9 cellular contexts compared by ENCODE assay signal in the genomic region with DNA sequence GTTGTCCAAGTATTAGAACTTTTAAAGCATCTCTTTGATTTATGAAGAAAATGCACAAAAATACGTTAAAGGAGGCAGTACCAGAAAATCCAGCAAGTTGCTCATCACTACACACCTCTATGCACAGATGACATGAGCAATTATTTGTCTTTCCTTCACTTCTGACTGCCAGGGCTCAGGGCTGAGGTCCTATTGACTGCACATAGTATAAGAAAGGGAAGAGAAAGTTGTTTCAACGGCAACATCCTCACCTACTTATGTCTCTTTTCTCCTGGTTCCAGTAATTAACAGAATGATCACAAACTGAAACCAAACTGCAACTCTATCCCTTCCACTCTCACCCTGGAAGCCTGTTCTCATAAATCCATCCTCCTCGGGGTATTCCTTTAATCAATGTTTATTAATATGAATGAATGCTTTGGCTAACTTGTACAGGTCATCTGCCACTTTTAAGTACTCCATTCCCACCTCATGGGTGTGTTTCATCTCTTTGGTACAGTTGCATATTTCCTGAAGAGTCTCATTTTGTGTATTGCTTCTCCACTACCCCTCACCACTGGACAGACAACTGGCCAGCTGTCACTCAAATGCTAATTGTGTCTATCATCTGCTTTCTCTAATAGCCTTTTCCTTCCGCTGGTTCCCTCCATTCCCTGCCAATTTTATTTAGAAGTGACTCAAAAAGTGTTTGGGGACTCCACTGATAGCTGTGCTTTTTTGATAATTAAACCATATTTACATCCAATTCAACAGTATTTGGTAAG. TPM values are rescaled to one million over a fixed set of nuclear protein-coding genes. Genes with fewer than 3 reads are reported as not detected.
A peak's percentile ranks its signal among the peaks of the same experiment; 100 is the strongest.
DNase-seq lines count a peak whose midpoint lies in the region; ATAC-seq and TF ChIP-seq lines count a peak whose summit lies in the region.
"Had no signal": no experiment of that assay in that cellular context is flagged by ENCODE, and none has a peak within 500 bp of the region (broad histone marks: within the 10 kb centered on the region; RNA-seq: fewer than 3 reads in every experiment).

No MANE protein-coding gene starts in this region.

- H3K36me3 ChIP-seq in spleen = peaks cover 0 to 9% (median 0%) of the 10 kb centered on the region in 6 donors

- no peak for TF ChIP-seq CTCF in spleen (IDR thresholded peaks at IDR 0.05 in 8 of 11, conservative IDR thresholded peaks at IDR 0.05 in 3 of 11)

- WGBS in spleen, 5 donors = 54 to 69% (median 61%) methylated on average over 4 of the region's 4 CpGs

- peaks cover 12 to 96% (median 61%) of the 10 kb centered on the region in 6 donors for H3K4me1 ChIP-seq in spleen

- CTCF ChIA-PET in activated CD8-positive, alpha-beta memory T cell treated with anti-CD3 and anti-CD28 coated beads, Interleukin-2, amount 10 ng/mL, durations not matched to agents 7 days and 5 days (lab: Charles Lee) = interaction anchor here (0.8 to 1.6 kb wide), 5 partner anchors 12 to 27 kb away, joined by 3 to 10 read pairs (median 4); no protein-coding TSS in a partner anchor

- peak; percentile 32 for ATAC-seq in activated CD8-positive, alpha-beta memory T cell treated with anti-CD3 and anti-CD28 coated beads, Interleukin-2, amount 10 ng/mL, durations not matched to agents 7 days and 5 days
- ATAC-seq in HG03135 (IDR thresholded peaks at IDR 0.05; ENCODE audit: unreplicated experiment) (peak; percentile 48), GM18858 (IDR thresholded peaks at IDR 0.05; ENCODE audit: unreplicated experiment) (no peak)
- peak in 1 of 2 donors; percentile 16 for ATAC-seq in activated naive CD4-positive, alpha-beta T cell treated with anti-CD3 and anti-CD28 coated beads, Interleukin-2, amount 50 U/mL, for 72 hours

- no peaks in the 10 kb centered on the region for H3K9me3 ChIP-seq in spleen

- H3K4me3 ChIP-seq in spleen = peak overlapping the region in 6 of 8 donors; percentile 6 to 64 (median 22)

- H3K27me3 ChIP-seq in spleen (replicated peaks in 1 of 7) = no peaks in the 10 kb centered on the region

- H3K4me1 Mint-ChIP-seq in activated CD8-positive, alpha-beta memory T cell treated with anti-CD3 and anti-CD28 coated beads, Interleukin-2, amount 10 ng/mL, durations not matched to agents 7 days and 5 days = peaks cover 85% of the 10 kb centered on the region

- TF ChIP-seq POLR2A in spleen (IDR thresholded peaks at IDR 0.05) = no peak

- H3K27me3 Mint-ChIP-seq in activated CD8-positive, alpha-beta memory T cell treated with anti-CD3 and anti-CD28 coated beads, Interleukin-2, amount 10 ng/mL, durations not matched to agents 7 days and 5 days = no peaks in the 10 kb centered on the region

- H3K9me3 Mint-ChIP-seq in activated CD8-positive, alpha-beta memory T cell treated with anti-CD3 and anti-CD28 coated beads, Interleukin-2, amount 10 ng/mL, durations not matched to agents 7 days and 5 days (ENCODE audit: low read depth) = no peaks in the 10 kb centered on the region
- peaks cover 0 to 4% of the 10 kb centered on the region in 2 donors for H3K9me3 Mint-ChIP-seq in activated naive CD4-positive, alpha-beta T cell treated with anti-CD3 and anti-CD28 coated beads, Interleukin-2, amount 50 U/mL, for 72 hours

- H3K4me3 Mint-ChIP-seq in activated CD8-positive, alpha-beta memory T cell treated with anti-CD3 and anti-CD28 coated beads, Interleukin-2, amount 10 ng/mL, durations not matched to agents 7 days and 5 days = peak overlapping the region; percentile 81

- DNase-seq in activated CD8-positive, alpha-beta memory T cell treated with anti-CD3 and anti-CD28 coated beads, Interleukin-2, amount 10 ng/mL, durations not matched to agents 7 days and 5 days = no peak
- DNase-seq in activated CD8-positive, alpha-beta memory T cell treated with anti-CD3 and anti-CD28 coated beads, Interleukin-2, amount 50 U/mL, for 48 hours = no peak
- no peak for DNase-seq in activated naive CD4-positive, alpha-beta T cell treated with anti-CD3 and anti-CD28 coated beads, Interleukin-2, amount 50 U/mL, for 72 hours (ENCODE audit: low spot score in 2 of 2)
- no peak for DNase-seq in spleen
- no peak for DNase-seq in A172 (ENCODE audit: low spot score)
- DNase-seq in D341Med (ENCODE audit: low spot score) = no peak
- DNase-seq: NCI-H1694 had no signal

- H3K27ac Mint-ChIP-seq in activated CD8-positive, alpha-beta memory T cell treated with anti-CD3 and anti-CD28 coated beads, Interleukin-2, amount 10 ng/mL, durations not matched to agents 7 days and 5 days = peak overlapping the region; percentile 91
- H3K27ac Mint-ChIP-seq in activated naive CD4-positive, alpha-beta T cell treated with anti-CD3 and anti-CD28 coated beads, Interleukin-2, amount 50 U/mL, for 72 hours = peak overlapping the region; percentile 46 to 89

- H3K27ac ChIP-seq in spleen = peak overlapping the region in 7 of 8 donors; percentile 62 to 86 (median 75)

- peaks cover 51% of the 10 kb centered on the region for H3K36me3 Mint-ChIP-seq in activated CD8-positive, alpha-beta memory T cell treated with anti-CD3 and anti-CD28 coated beads, Interleukin-2, amount 10 ng/mL, durations not matched to agents 7 days and 5 days
- peaks cover 20 to 57% of the 10 kb centered on the region in 2 donors for H3K36me3 Mint-ChIP-seq in activated naive CD4-positive, alpha-beta T cell treated with anti-CD3 and anti-CD28 coated beads, Interleukin-2, amount 50 U/mL, for 72 hours

- intact Hi-C loops in spleen (cut with DNase I; ENCODE audit: low total_unique reads) = no loop called here

RNA-seq across cellular contexts. Expression of gene RAB27A, which starts 34.5 kb away (rescaled TPM):
- 100 to 1,000 TPM; 136 to 149 TPM for total RNA-seq in activated CD8-positive, alpha-beta memory T cell treated with anti-CD3 and anti-CD28 coated beads, Interleukin-2, amount 10 ng/mL, durations not matched to agents 7 days and 5 days
- total RNA-seq in activated naive CD4-positive, alpha-beta T cell treated with anti-CD3 and anti-CD28 coated beads, Interleukin-2, amount 50 U/mL, for 72 hours = 100 to 1,000 TPM in 1 of 2 donors, 10 to 100 TPM in 1; 99.3 to 111 TPM
- 10 to 100 TPM; 21.4 to 72.0 (median 44.5) TPM for total RNA-seq in spleen
- polyA plus RNA-seq in spleen = 10 to 100 TPM in 2 of 3 donors, 1 to 10 TPM in 1; 9.4 to 15.1 (median 11.4) TPM
- total RNA-seq in A172 (2014; rRNA removed; shearing (Covaris generic)) = 5.3 and 17.0 TPM in 2 replicates

RNA-seq across cellular contexts. Expression of gene RSL24D1, which starts 58.4 kb away (rescaled TPM):
- total RNA-seq in activated CD8-positive, alpha-beta memory T cell treated with anti-CD3 and anti-CD28 coated beads, Interleukin-2, amount 10 ng/mL, durations not matched to agents 7 days and 5 days = 10 to 100 TPM; 79.1 to 94.2 TPM
- total RNA-seq in activated naive CD4-positive, alpha-beta T cell treated with anti-CD3 and anti-CD28 coated beads, Interleukin-2, amount 50 U/mL, for 72 hours = 100 to 1,000 TPM; 133 to 137 TPM
- 10 to 100 TPM; 43.7 to 58.9 (median 54.5) TPM for total RNA-seq in spleen
- 100 to 1,000 TPM in 1 of 3 donors, 10 to 100 TPM in 2; 72.8 to 103 (median 78.8) TPM for polyA plus RNA-seq in spleen
- 100.0 and 130 TPM in 2 replicates for total RNA-seq in A172 (2014; rRNA removed; shearing (Covaris generic))
